15 cellular contexts compared by ENCODE assay signal in the genomic region with DNA sequence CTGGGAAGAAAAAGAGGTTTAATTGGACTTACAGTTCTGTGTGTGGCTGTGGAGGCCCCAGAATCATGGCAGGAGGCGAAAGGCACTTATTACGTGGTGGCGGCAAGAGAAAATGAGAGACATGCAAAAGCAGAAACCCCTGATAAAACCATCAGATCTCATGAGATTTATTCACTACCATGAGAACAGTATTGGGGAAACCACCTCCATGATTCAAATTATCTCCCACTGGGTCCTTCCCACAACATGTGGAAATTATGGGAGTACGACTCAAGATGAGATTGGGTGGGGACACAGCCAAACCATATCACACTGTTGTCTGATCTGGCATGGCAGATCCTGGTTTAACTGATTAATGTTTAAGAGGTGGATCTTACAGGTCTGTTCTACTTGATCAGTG. TPM values are rescaled to one million over a fixed set of nuclear protein-coding genes. Genes with fewer than 3 reads are reported as not detected.
A peak's percentile ranks its signal among the peaks of the same experiment; 100 is the strongest.
DNase-seq lines count a peak whose midpoint lies in the region; ATAC-seq, FAIRE-seq and TF ChIP-seq lines count a peak whose summit lies in the region.
"Had no signal": no experiment of that assay in that cellular context is flagged by ENCODE, and none has a peak within 500 bp of the region (broad histone marks: within the 10 kb centered on the region; RNA-seq: fewer than 3 reads in every experiment).

No MANE protein-coding gene starts in this region.

- H3K9me3 Mint-ChIP-seq in CD8-positive, alpha-beta T cell: no peaks in the 10 kb centered on the region
- H3K9me3 Mint-ChIP-seq: CD14-positive monocyte had no signal

- intact Hi-C loops in CD8-positive, alpha-beta T cell (cut with DNase I, micrococcal nuclease): loop anchor here (10.0 kb wide), 2 partner anchors 286 to 356 kb away; a partner anchor contains a TSS

- no peak overlapping the region for H3K4me3 ChIP-seq in skeletal muscle satellite cell (ENCODE audit: low read length)
- no peak overlapping the region for H3K4me3 ChIP-seq in CD8-positive, alpha-beta T cell (ENCODE audit: low read depth, low read length)
- H3K4me3 ChIP-seq: SK-N-MC, vagina had no signal

- POLR2A ChIA-PET in CD8-positive, alpha-beta T cell (lab: Charles Lee): no interaction called here

- H3K9ac ChIP-seq in skeletal muscle satellite cell (ENCODE audit: low read depth, low read length): peak overlapping the region; percentile 73

- no peak overlapping the region for H3K4me3 Mint-ChIP-seq in CD8-positive, alpha-beta T cell
- H3K4me3 Mint-ChIP-seq: CD14-positive monocyte had no signal

- H3K27ac Mint-ChIP-seq in CD8-positive, alpha-beta T cell: no peak overlapping the region

- no peak for ATAC-seq in CD8-positive, alpha-beta T cell
- ATAC-seq in GM19397 (IDR thresholded peaks at IDR 0.05; ENCODE audit: unreplicated experiment): no peak
- ATAC-seq: activated CD4-positive, CD25-positive, alpha-beta regulatory T cell treated with anti-CD3 and anti-CD28 coated beads, Interleukin-2, amount 50 U/mL, for 24 hours had no signal

- peaks cover 87% of the 10 kb centered on the region for H3K36me3 Mint-ChIP-seq in CD8-positive, alpha-beta T cell

- H3K27me3 ChIP-seq in skeletal muscle satellite cell (ENCODE audit: control insufficient read depth, insufficient read depth, low read length): no peaks in the 10 kb centered on the region
- H3K27me3 ChIP-seq in CD8-positive, alpha-beta T cell (ENCODE audit: insufficient read depth, low read length): no peaks in the 10 kb centered on the region
- H3K27me3 ChIP-seq: vagina had no signal

- FAIRE-seq in RCC 7860 (lab: Jason Lieb, UNC): peak; percentile 80
- FAIRE-seq: islet of Langerhans had no signal

- H3K27ac ChIP-seq in epithelial cell of prostate: peak overlapping the region; percentile 89
- no peak overlapping the region for H3K27ac ChIP-seq in CD8-positive, alpha-beta T cell (ENCODE audit: low read depth, low read length)
- H3K27ac ChIP-seq: SK-N-MC had no signal

- no peak overlapping the region for H3K4me2 ChIP-seq in skeletal muscle satellite cell (ENCODE audit: low read length)

- DNase-seq in EL (peak; percentile 42), RCC 7860 (ENCODE audit: low spot score) (peak; percentile 52), epithelial cell of prostate (ENCODE audit: low read depth, low spot score) (no peak), NCI-H1694 treated with DMSO at 0.1 percent for 48 hours (lab: John Stamatoyannopoulos, UW) (no peak), midbrain (lab: John Stamatoyannopoulos, UW) (no peak)
- no peak for DNase-seq in CD8-positive, alpha-beta T cell
- DNase-seq: foreskin melanocyte, NCI-H1092 had no signal

- H3K36me3 ChIP-seq in skeletal muscle satellite cell (ENCODE audit: insufficient read depth, low read length): peaks cover 64% of the 10 kb centered on the region
- peaks cover 24% of the 10 kb centered on the region for H3K36me3 ChIP-seq in CD8-positive, alpha-beta T cell (ENCODE audit: insufficient read depth, low read length)

- H3K27me3 Mint-ChIP-seq in CD8-positive, alpha-beta T cell (ENCODE audit: low read depth): no peaks in the 10 kb centered on the region

- peaks cover 58% of the 10 kb centered on the region for H3K4me1 Mint-ChIP-seq in CD8-positive, alpha-beta T cell (ENCODE audit: low read depth)

- no peaks in the 10 kb centered on the region for H3K9me3 ChIP-seq in skeletal muscle satellite cell (replicated peaks; ENCODE audit: low read length)
- H3K9me3 ChIP-seq in CD8-positive, alpha-beta T cell (ENCODE audit: low read length): no peaks in the 10 kb centered on the region
- H3K9me3 ChIP-seq: vagina had no signal

- no peak for TF ChIP-seq CTCF in CD8-positive, alpha-beta T cell (IDR thresholded peaks at IDR 0.05)

- peaks cover 46% of the 10 kb centered on the region for H3K4me1 ChIP-seq in skeletal muscle satellite cell (ENCODE audit: control insufficient read depth, insufficient read depth, low read length)
- peaks cover 21% of the 10 kb centered on the region for H3K4me1 ChIP-seq in CD8-positive, alpha-beta T cell (ENCODE audit: insufficient read depth, low read length)

- CTCF ChIA-PET in CD8-positive, alpha-beta T cell (lab: Charles Lee): interaction anchor here (0.9 kb wide), 1 partner anchor 82 kb away, joined by 3 read pairs; no protein-coding TSS in a partner anchor

RNA-seq across cellular contexts. Expression of a gene that starts 5.5 kb away (rescaled TPM):
- 72.8 and 86.7 TPM in 2 replicates for total RNA-seq in skeletal muscle satellite cell (2012; rRNA removed)
- 100 to 1,000 TPM; 173 to 174 TPM for total RNA-seq in CD8-positive, alpha-beta T cell

RNA-seq across cellular contexts. Expression of a gene that starts 33.2 kb away (rescaled TPM):
- total RNA-seq in skeletal muscle satellite cell (2012; rRNA removed): 3.3 and 3.8 TPM in 2 replicates
- total RNA-seq in CD8-positive, alpha-beta T cell: 1 to 10 TPM; 1.9 to 2.0 TPM

Comparison
In these comparisons a context has a peak if more than half of its experiments do, and no peak if none do; other contexts are left out.
1. DNase-seq: peak in EL (single experiment) and RCC 7860 (single experiment); none in epithelial cell of prostate (single experiment), NCI-H1694 treated with DMSO at 0.1 percent for 48 hours (single experiment), CD8-positive, alpha-beta T cell (0 of 7) and midbrain (single experiment).